ENCODE assay signal across 19 cellular contexts in the genomic region with DNA sequence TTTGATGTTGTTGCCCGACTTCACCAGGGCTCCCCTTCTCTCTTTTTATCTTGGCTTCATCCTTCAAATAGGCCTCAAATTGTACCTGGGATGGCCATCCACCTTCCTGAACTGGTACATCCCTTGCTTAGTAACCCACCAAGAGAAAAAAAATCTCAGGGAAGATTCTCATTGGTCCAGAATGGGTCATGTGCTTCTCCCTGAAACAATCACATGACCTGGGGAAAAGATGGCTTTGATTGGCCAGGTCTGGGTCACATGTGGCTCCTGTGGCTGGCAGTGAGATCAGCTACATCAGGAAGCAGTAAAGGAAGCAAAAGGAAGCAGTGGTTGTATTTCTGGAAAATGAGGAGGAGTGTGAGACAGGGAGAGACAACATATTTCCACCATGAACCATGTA.
"Had no signal": no experiment of that assay in that cellular context is flagged by ENCODE, and none has a peak within 500 bp of the region (broad histone marks: within the 10 kb centered on the region; RNA-seq: fewer than 3 reads in every experiment).

No MANE protein-coding gene starts in this region.

- ATAC-seq: activated naive CD4-positive, alpha-beta T cell treated with anti-CD3 and anti-CD28 coated beads, Interleukin-2, amount 50 U/mL, for 72 hours; activated T-helper 17 cell treated with anti-CD3 and anti-CD28 coated beads, Interleukin-2, amount 50 U/mL, for 72 hours; esophagus mucosa; natural killer cell; pancreas; psoas muscle had no signal

- H3K4me1 Mint-ChIP-seq: activated T-helper 17 cell treated with anti-CD3 and anti-CD28 coated beads, Interleukin-2, amount 50 U/mL, for 72 hours; natural killer cell had no signal

- H3K27ac Mint-ChIP-seq: activated naive CD4-positive, alpha-beta T cell treated with anti-CD3 and anti-CD28 coated beads, Interleukin-2, amount 50 U/mL, for 72 hours; activated T-cell treated with anti-CD3 and anti-CD28 coated beads, Interleukin-2, amount 50 U/mL, for 24 hours; activated T-helper 17 cell treated with anti-CD3 and anti-CD28 coated beads, Interleukin-2, amount 50 U/mL, for 72 hours; natural killer cell had no signal

- H3K36me3 Mint-ChIP-seq: natural killer cell had no signal

- H3K4me3 Mint-ChIP-seq: activated T-cell treated with anti-CD3 and anti-CD28 coated beads, Interleukin-2, amount 50 U/mL, for 24 hours; activated T-helper 17 cell treated with anti-CD3 and anti-CD28 coated beads, Interleukin-2, amount 50 U/mL, for 72 hours; natural killer cell had no signal

- H3K9me3 Mint-ChIP-seq: activated T-cell treated with anti-CD3 and anti-CD28 coated beads, Interleukin-2, amount 50 U/mL, for 24 hours; activated T-helper 17 cell treated with anti-CD3 and anti-CD28 coated beads, Interleukin-2, amount 50 U/mL, for 72 hours had no signal

- DNase-seq: activated CD8-positive, alpha-beta memory T cell treated with anti-CD3 and anti-CD28 coated beads for 24 hours; activated CD8-positive, alpha-beta memory T cell treated with anti-CD3 and anti-CD28 coated beads, Interleukin-2, amount 50 U/mL, for 4 hours; activated T-cell treated with anti-CD3 and anti-CD28 coated beads, Interleukin-2, amount 50 U/mL, for 24 hours; central memory CD4-positive, alpha-beta T cell; effector memory CD4-positive, alpha-beta T cell; glutamatergic neuron; hippocampal formation; left ventricle myocardium inferior; midbrain; natural killer cell; pancreas; psoas muscle; spleen; stimulated activated CD4-positive, alpha-beta T cell treated with anti-CD3 and anti-CD28 coated beads, Interleukin-4, amount 100 ng/mL, for 1 hour; stimulated activated naive CD4-positive, alpha-beta T cell treated with Interleukin-2 at 50 U/mL for 16 hours; upper lobe of left lung had no signal
